Comparison of ENCODE assay signal across 20 cellular contexts in the genomic region with DNA sequence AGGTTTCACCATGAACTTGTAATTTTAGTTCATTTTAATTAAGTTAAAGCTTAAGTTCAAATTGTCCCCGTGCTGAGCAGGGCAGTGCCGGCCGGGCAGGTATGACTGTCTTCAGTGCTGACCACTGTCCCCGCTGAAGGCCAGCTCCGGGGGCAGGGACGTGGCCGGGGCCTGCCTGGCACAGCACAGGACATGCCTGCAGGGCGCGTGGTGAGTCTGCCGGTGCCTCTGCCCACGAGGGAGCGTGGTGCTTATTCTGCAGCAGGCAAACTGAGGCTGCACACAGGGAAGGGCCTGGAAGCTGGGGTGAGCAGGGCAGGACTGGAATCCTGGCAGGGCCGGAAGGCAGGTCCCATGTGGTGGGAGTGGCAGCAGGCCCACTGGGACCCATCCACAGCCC.
"Had no signal": no experiment of that assay in that cellular context is flagged by ENCODE, and none has a peak within 500 bp of the region (broad histone marks: within the 10 kb centered on the region; RNA-seq: fewer than 3 reads in every experiment).

No MANE protein-coding gene starts in this region.

- DNase-seq: central memory CD4-positive, alpha-beta T cell; cortex of kidney; effector memory CD8-positive, alpha-beta T cell; heart left ventricle; hippocampal formation; kidney glomerular epithelial cell; natural killer cell; nucleus accumbens; ovary; small intestine; stimulated activated CD4-positive, alpha-beta T cell treated with anti-CD3 and anti-CD28 coated beads, Interleukin-2, amount 100 ng/mL, for 48 hours; stimulated activated naive CD8-positive, alpha-beta T cell treated with anti-CD3 and anti-CD28 coated beads, Interleukin-15, Interleukin-2, amounts not matched to agents 100 U/mL and 50 U/mL, for 24 hours; tibial artery; upper lobe of right lung had no signal

- H3K27me3 Mint-ChIP-seq: effector memory CD8-positive, alpha-beta T cell had no signal

- FAIRE-seq: frontal cortex, small intestine had no signal

- H3K36me3 Mint-ChIP-seq: mesothelial cell of epicardium, natural killer cell had no signal

- H3K9me3 Mint-ChIP-seq: effector memory CD8-positive, alpha-beta T cell; mesothelial cell of epicardium; natural killer cell; neural crest cell had no signal

- H3K36me3 ChIP-seq: ovary, right atrium auricular region, suprapubic skin had no signal

- H3K4me1 ChIP-seq: upper lobe of right lung had no signal

- H3K9me3 ChIP-seq: heart left ventricle, ovary, right atrium auricular region, suprapubic skin, tibial artery, upper lobe of right lung had no signal

- H3K27ac ChIP-seq: epithelial cell of prostate, ovary, right atrium auricular region, suprapubic skin, tibial artery, upper lobe of right lung had no signal

- H3K4me1 Mint-ChIP-seq: mesothelial cell of epicardium, natural killer cell had no signal

- H3K27me3 ChIP-seq: heart left ventricle, ovary, right atrium auricular region, suprapubic skin, tibial artery, upper lobe of right lung had no signal

- H3K4me3 Mint-ChIP-seq: effector memory CD8-positive, alpha-beta T cell; mesothelial cell of epicardium; natural killer cell; neural crest cell had no signal

- H3K4me3 ChIP-seq: heart left ventricle, ovary, right atrium auricular region, suprapubic skin, tibial artery, upper lobe of right lung had no signal

- H3K27ac Mint-ChIP-seq: effector memory CD8-positive, alpha-beta T cell; mesothelial cell of epicardium; natural killer cell had no signal
